1 cellular context compared by ENCODE assay signal in genomic region chr10:6144609-6145413, GRCh38.
TF ChIP-seq lines count a peak whose summit lies in the region.

No MANE protein-coding gene starts in this region.

TF ChIP-seq in WTC11, 78 proteins besides CTCF, POLR2A, EP300 and RAD21 (continued from another document):
- TF ChIP-seq E2F5 (CRISPR knock-in tag; IDR thresholded peaks at IDR 0.05) (peak; percentile 49; the same call in 1 of the 2 replicates), PRRX2 (CRISPR knock-in tag; IDR thresholded peaks at IDR 0.05) (no peak), ATF3 (CRISPR knock-in tag; conservative IDR thresholded peaks at IDR 0.05) (no peak), AFF4 (CRISPR knock-in tag; IDR thresholded peaks at IDR 0.05; ENCODE audit: borderline replicate concordance) (no peak), MYBL2 (CRISPR knock-in tag; IDR thresholded peaks at IDR 0.05) (peak; percentile 78; the same call in 1 of the 2 replicates), NFATC4 (CRISPR knock-in tag; IDR thresholded peaks at IDR 0.05) (no peak), CBFB (CRISPR knock-in tag; IDR thresholded peaks at IDR 0.05; ENCODE audit: low read depth) (no peak), ATF2 (CRISPR knock-in tag; IDR thresholded peaks at IDR 0.05; ENCODE audit: borderline replicate concordance, low read depth) (no peak), SMAD4 (CRISPR knock-in tag; IDR thresholded peaks at IDR 0.05) (0 out of 2 replicates have a peak, but pooled peaks have one; percentile 38), ZNF121 (CRISPR knock-in tag; IDR thresholded peaks at IDR 0.05) (no peak), IRF2 (CRISPR knock-in tag; IDR thresholded peaks at IDR 0.05; ENCODE audit: borderline replicate concordance, low read depth) (no peak), USF2 (CRISPR knock-in tag; IDR thresholded peaks at IDR 0.05) (peak; percentile 57; the same call in 1 of the 2 replicates), ARID4B (CRISPR knock-in tag; IDR thresholded peaks at IDR 0.05; ENCODE audit: borderline replicate concordance) (peak; percentile 86; the same call in 1 of the 2 replicates), SOX15 (CRISPR knock-in tag; IDR thresholded peaks at IDR 0.05) (no peak), GABPB1 (CRISPR knock-in tag; IDR thresholded peaks at IDR 0.05) (no peak), ESRRA (CRISPR knock-in tag; IDR thresholded peaks at IDR 0.05; ENCODE audit: borderline replicate concordance) (peak; percentile 58; the same call in 1 of the 2 replicates), MXD4 (CRISPR knock-in tag; IDR thresholded peaks at IDR 0.05; ENCODE audit: borderline replicate concordance) (no peak), STAT6 (CRISPR knock-in tag; conservative IDR thresholded peaks at IDR 0.05; ENCODE audit: low read depth) (no peak), E2F1 (CRISPR knock-in tag; IDR thresholded peaks at IDR 0.05) (no peak), ZBTB21 (CRISPR knock-in tag; IDR thresholded peaks at IDR 0.05; ENCODE audit: borderline replicate concordance) (0 out of 2 replicates have a peak, but pooled peaks have one; percentile 4), ZNF396 (CRISPR knock-in tag; IDR thresholded peaks at IDR 0.05; ENCODE audit: borderline replicate concordance) (no peak), USF1 (CRISPR knock-in tag; IDR thresholded peaks at IDR 0.05) (peak; percentile 69; the same call in 1 of the 2 replicates), TEAD4 (CRISPR knock-in tag; IDR thresholded peaks at IDR 0.05) (0 out of 2 replicates have a peak, but pooled peaks have one; percentile 14), ZNF425 (CRISPR knock-in tag; conservative IDR thresholded peaks at IDR 0.05) (no peak)
